ENCODE assay signal across 19 cellular contexts in the genomic region with DNA sequence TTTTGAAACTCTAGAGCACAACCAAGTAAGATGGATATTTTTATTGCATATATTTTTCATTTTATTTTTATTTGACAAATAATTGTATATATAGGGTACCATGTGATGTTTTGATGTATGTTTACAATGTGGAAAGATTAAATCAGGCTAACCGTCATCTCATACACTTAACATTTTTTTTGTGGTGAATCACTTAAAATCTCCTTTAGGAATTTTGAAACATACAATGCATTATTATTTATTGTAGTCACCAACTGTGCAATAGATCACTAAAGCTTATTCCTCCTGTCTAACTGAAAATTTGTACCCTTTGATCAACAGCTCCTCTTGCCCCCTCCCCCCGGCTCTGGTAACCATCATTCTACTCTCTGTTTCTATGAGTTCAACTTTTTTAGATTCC.
"Had no signal": no experiment of that assay in that cellular context is flagged by ENCODE, and none has a peak within 500 bp of the region (broad histone marks: within the 10 kb centered on the region; RNA-seq: fewer than 3 reads in every experiment).

No MANE protein-coding gene starts in this region.

- H3K27ac Mint-ChIP-seq: effector memory CD8-positive, alpha-beta T cell; natural killer cell treated with Interleukin-12 subunit alpha and Interleukin-12 subunit beta and Interleukin-15 and Interleukin-18, amount 100 ng/mL, for 72 hours; neural progenitor cell; stimulated activated memory B cell treated with anti-CD40 and anti-IgM and Interleukin-4, amounts not matched to agents 10 μg/mL and 1 μg/mL and 100 μg/mL, for 72 hours; stimulated activated naive CD8-positive, alpha-beta T cell treated with anti-CD3 and anti-CD28 coated beads, Interleukin-15, amount 100 ng/mL, for 72 hours had no signal

- H3K9me3 Mint-ChIP-seq: natural killer cell treated with Interleukin-12 subunit alpha and Interleukin-12 subunit beta and Interleukin-15 and Interleukin-18, amount 100 ng/mL, for 72 hours; stimulated activated memory B cell treated with anti-CD40 and anti-IgM and Interleukin-4, amounts not matched to agents 10 μg/mL and 1 μg/mL and 100 μg/mL, for 72 hours; stimulated activated naive CD8-positive, alpha-beta T cell treated with anti-CD3 and anti-CD28 coated beads, Interleukin-15, amount 100 ng/mL, for 72 hours had no signal

- H3K4me3 Mint-ChIP-seq: effector memory CD8-positive, alpha-beta T cell; natural killer cell treated with Interleukin-12 subunit alpha and Interleukin-12 subunit beta and Interleukin-15 and Interleukin-18, amount 100 ng/mL, for 72 hours; neural progenitor cell; stimulated activated memory B cell treated with anti-CD40 and anti-IgM and Interleukin-4, amounts not matched to agents 10 μg/mL and 1 μg/mL and 100 μg/mL, for 72 hours; stimulated activated naive CD8-positive, alpha-beta T cell treated with anti-CD3 and anti-CD28 coated beads, Interleukin-15, amount 100 ng/mL, for 72 hours had no signal

- ATAC-seq: effector memory CD8-positive, alpha-beta T cell; gastrocnemius medialis; heart right ventricle; left lobe of liver; natural killer cell treated with Interleukin-12 subunit alpha and Interleukin-12 subunit beta and Interleukin-15 and Interleukin-18, amount 100 ng/mL, for 72 hours; pancreas; psoas muscle; right lobe of liver; stimulated activated memory B cell treated with anti-CD40 and anti-IgM and Interleukin-4, amounts not matched to agents 10 μg/mL and 1 μg/mL and 100 μg/mL, for 72 hours; stimulated activated naive CD8-positive, alpha-beta T cell treated with anti-CD3 and anti-CD28 coated beads, Interleukin-15, amount 100 ng/mL, for 72 hours had no signal

- DNase-seq: effector memory CD8-positive, alpha-beta T cell; gastrocnemius medialis; heart right ventricle; hypothalamus; islet precursor cell; mammary epithelial cell; midbrain; occipital lobe; pancreas; psoas muscle; retina; right lobe of liver; stimulated activated CD4-positive, alpha-beta T cell treated with anti-CD3 and anti-CD28 coated beads, Interleukin-4, amount 100 ng/mL, for 1 hour; stimulated activated naive CD8-positive, alpha-beta T cell treated with anti-CD3 and anti-CD28 coated beads, Interleukin-15, amount 100 ng/mL, for 72 hours; transverse colon had no signal

- H3K4me1 Mint-ChIP-seq: neural progenitor cell; stimulated activated naive CD8-positive, alpha-beta T cell treated with anti-CD3 and anti-CD28 coated beads, Interleukin-15, amount 100 ng/mL, for 72 hours had no signal

- H3K36me3 Mint-ChIP-seq: natural killer cell treated with Interleukin-12 subunit alpha and Interleukin-12 subunit beta and Interleukin-15 and Interleukin-18, amount 100 ng/mL, for 72 hours; stimulated activated memory B cell treated with anti-CD40 and anti-IgM and Interleukin-4, amounts not matched to agents 10 μg/mL and 1 μg/mL and 100 μg/mL, for 72 hours had no signal
